16 cellular contexts compared by ENCODE assay signal in genomic region chr1:28111157-28111556, GRCh38. TPM values are rescaled to one million over a fixed set of nuclear protein-coding genes. Genes with fewer than 3 reads are reported as not detected.
DNase-seq lines count a peak whose midpoint lies in the region; ATAC-seq, FAIRE-seq and TF ChIP-seq lines count a peak whose summit lies in the region.
"Had no signal": no experiment of that assay in that cellular context is flagged by ENCODE, and none has a peak within 500 bp of the region (broad histone marks: within the 10 kb centered on the region; RNA-seq: fewer than 3 reads in every experiment).

No MANE protein-coding gene starts in this region.

- CTCF ChIA-PET in OCI-LY7 (lab: Charles Lee; ENCODE audit: unreplicated experiment): interaction anchor here (0.6 kb wide), 1 partner anchor 25 kb away, joined by 3 read pairs; no protein-coding TSS in a partner anchor

- H3K27ac ChIP-seq in left ventricle myocardium inferior (replicated peaks): no peak overlapping the region
- H3K27ac ChIP-seq in OCI-LY7 (ENCODE audit: low read depth, low read length, poor library complexity, severe bottlenecking): no peak overlapping the region
- H3K27ac ChIP-seq in upper lobe of left lung: peak overlapping the region; percentile 32 to 73 (median 58)

- no peak for TF ChIP-seq EP300 in upper lobe of left lung (IDR thresholded peaks at IDR 0.05)

- H3K9me3 ChIP-seq in left ventricle myocardium inferior (replicated peaks) (no peaks in the 10 kb centered on the region), OCI-LY7 (ENCODE audit: low read length) (no peaks in the 10 kb centered on the region), upper lobe of left lung (no peaks in the 10 kb centered on the region)
- H3K9me3 ChIP-seq: adrenal gland had no signal

- H3K79me2 ChIP-seq in OCI-LY7 (ENCODE audit: insufficient read depth, low read depth, low read length): no peaks in the 10 kb centered on the region

- TF ChIP-seq POLR2A in upper lobe of left lung (IDR thresholded peaks at IDR 0.05): no peak

- H3K4me2 ChIP-seq in OCI-LY7 (ENCODE audit: low read length): no peak overlapping the region

- no peaks in the 10 kb centered on the region for H3K4me1 ChIP-seq in left ventricle myocardium inferior
- H3K4me1 ChIP-seq in OCI-LY7 (ENCODE audit: insufficient read depth, low read length, poor library complexity, severe bottlenecking): peaks cover 17% of the 10 kb centered on the region
- H3K4me1 ChIP-seq in upper lobe of left lung: peaks cover 0 to 9% (median 2%) of the 10 kb centered on the region in 4 donors
- H3K4me1 ChIP-seq: adrenal gland had no signal

- BruUV-seq in OCI-LY7 (replicated peaks; lab: Mats Ljungman, UMichigan): no TSS peak

- WGBS in upper lobe of left lung, 2 donors: 76 to 85% methylated on average over 2 of the region's 2 CpGs

- no peaks in the 10 kb centered on the region for H3K36me3 ChIP-seq in left ventricle myocardium inferior
- no peaks in the 10 kb centered on the region for H3K36me3 ChIP-seq in OCI-LY7 (ENCODE audit: insufficient read depth, low read length)
- H3K36me3 ChIP-seq in bronchial epithelial cell (ENCODE audit: control insufficient read depth, insufficient read depth, low read length): no peaks in the 10 kb centered on the region
- no peaks in the 10 kb centered on the region for H3K36me3 ChIP-seq in upper lobe of left lung
- H3K36me3 ChIP-seq: adrenal gland had no signal

- FAIRE-seq in bronchial epithelial cell (lab: Jason Lieb, UNC): no peak
- FAIRE-seq: G401.6 had no signal

- ATAC-seq in Right ventricle myocardium inferior: peak; percentile 38
- peak; percentile 65 to 75 for ATAC-seq in upper lobe of left lung (ENCODE audit: low FRiP score in 2 of 2)
- no peak for ATAC-seq in HG02938 (IDR thresholded peaks at IDR 0.05; ENCODE audit: unreplicated experiment)
- ATAC-seq: Panc1 had no signal

- no peaks in the 10 kb centered on the region for H3K9me2 ChIP-seq in OCI-LY7 (ENCODE audit: insufficient read depth, low read length)

- POLR2A ChIA-PET in OCI-LY7 (lab: Charles Lee): interaction anchor here (1.0 to 2.9 kb wide), 5 partner anchors 19 to 72 kb away, joined by 3 to 8 read pairs (median 4); no protein-coding TSS in a partner anchor

- no peak overlapping the region for H3K4me3 ChIP-seq in left ventricle myocardium inferior
- H3K4me3 ChIP-seq in OCI-LY7 (ENCODE audit: low read depth, low read length, poor library complexity, severe bottlenecking): no peak overlapping the region
- no peak overlapping the region for H3K4me3 ChIP-seq in bronchial epithelial cell (ENCODE audit: low read depth, low read length)
- no peak overlapping the region for H3K4me3 ChIP-seq in upper lobe of left lung
- H3K4me3 ChIP-seq: adrenal gland had no signal

- intact Hi-C loops in Right ventricle myocardium inferior (cut with DNase I) (no loop called here), left ventricle myocardium inferior (cut with micrococcal nuclease) (no loop called here), OCI-LY7 (cut with micrococcal nuclease; ENCODE audit: unreplicated experiment) (no loop called here)

- H4K20me1 ChIP-seq in OCI-LY7 (ENCODE audit: insufficient read depth, low read length): no peaks in the 10 kb centered on the region

- H3K27me3 ChIP-seq in left ventricle myocardium inferior (ENCODE audit: low read depth) (no peaks in the 10 kb centered on the region), bronchial epithelial cell (ENCODE audit: control insufficient read depth, insufficient read depth, low read length) (no peaks in the 10 kb centered on the region), upper lobe of left lung (no peaks in the 10 kb centered on the region)
- H3K27me3 ChIP-seq: adrenal gland had no signal

- DNase-seq in Right ventricle myocardium inferior (ENCODE audit: missing footprints) (no peak), left ventricle myocardium inferior (no peak), OCI-LY7 (ENCODE audit: low spot score) (no peak), bronchial epithelial cell (ENCODE audit: low read depth) (peak; percentile 66), upper lobe of left lung (peak in 1 of 2 donors; percentile 68), mesenteric fat pad (ENCODE audit: low spot score) (no peak), NCI-H82 treated with DMSO at 0.1 percent for 48 hours (lab: John Stamatoyannopoulos, UW; ENCODE audit: unreplicated experiment) (no peak)
- DNase-seq: ACHN; activated CD4-positive, alpha-beta T cell treated with anti-CD3 and anti-CD28 coated beads for 48 hours; adrenal gland; immature natural killer cell; NCI-H187; stimulated activated CD4-positive, alpha-beta T cell treated with anti-CD3 and anti-CD28 coated beads, Interleukin-1b, Interleukin-23, amount 100 ng/mL, for 48 hours had no signal

- TF ChIP-seq CTCF in left ventricle myocardium inferior (IDR thresholded peaks at IDR 0.05; ENCODE audit: borderline replicate concordance) (no peak), OCI-LY7 (conservative IDR thresholded peaks at IDR 0.05; ENCODE audit: low read length) (no peak), bronchial epithelial cell (IDR thresholded peaks at IDR 0.05; ENCODE audit: insufficient read depth, low read length, severe bottlenecking) (no peak), upper lobe of left lung (IDR thresholded peaks at IDR 0.05) (no peak)

- peak overlapping the region; percentile 74 for H2AFZ ChIP-seq in OCI-LY7 (ENCODE audit: low read length)

RNA-seq across cellular contexts. Expression of gene EYA3, which starts 22.7 kb away (rescaled TPM):
- 18.3 TPM for total RNA-seq in Right ventricle myocardium inferior
- total RNA-seq in left ventricle myocardium inferior: 16.9 TPM
- 24.1 and 29.0 TPM in 2 replicates for total RNA-seq in OCI-LY7 (2014; rRNA removed; shearing (Covaris generic))
- 104 and 114 TPM in 2 replicates for total RNA-seq in OCI-LY7 (2022)
- total RNA-seq in bronchial epithelial cell: 5.8 and 7.1 TPM in 2 replicates
- 10 to 100 TPM; 15.9 to 23.4 (median 22.0) TPM for total RNA-seq in upper lobe of left lung
- 15.3 TPM for total RNA-seq in mesenteric fat pad

Comparison
In these comparisons a context has a peak if more than half of its experiments do, and no peak if none do; other contexts are left out.
1. H3K27ac ChIP-seq: peak in upper lobe of left lung (4 of 4); none in left ventricle myocardium inferior (single experiment) and OCI-LY7 (single experiment).